1 cellular context compared by ENCODE assay signal in the genomic region with DNA sequence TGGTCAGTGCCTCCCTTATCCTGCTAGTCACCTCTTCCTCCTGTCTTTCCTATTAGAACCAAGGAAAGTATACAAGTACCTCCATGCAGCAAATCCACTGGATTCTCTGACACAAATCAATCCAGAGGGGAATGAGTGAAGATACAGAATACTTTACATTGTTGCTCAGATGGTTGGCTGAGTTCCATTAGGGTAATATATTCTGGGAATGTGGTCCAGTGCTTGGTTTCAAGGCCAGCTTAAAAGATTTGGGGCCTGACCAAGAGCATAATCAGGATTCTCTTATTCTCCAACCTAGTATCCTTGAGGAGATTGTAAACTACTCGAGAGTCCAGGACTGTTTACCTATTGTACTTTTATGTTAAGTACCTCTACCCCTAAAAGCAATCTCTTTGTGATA.
TF ChIP-seq lines count a peak whose summit lies in the region.

No MANE protein-coding gene starts in this region.

TF ChIP-seq in IMR-90, 13 proteins besides CTCF, POLR2A, EP300 and RAD21:
- TF ChIP-seq MAZ (IDR thresholded peaks at IDR 0.05; ENCODE audit: borderline replicate concordance, low read depth, low read length) (no peak), RCOR1 (IDR thresholded peaks at IDR 0.05; ENCODE audit: insufficient replicate concordance, low read length) (no peak), FOS (IDR thresholded peaks at IDR 0.05; ENCODE audit: low read depth, low read length) (no peak), MXI1 (IDR thresholded peaks at IDR 0.05; ENCODE audit: borderline replicate concordance, low read depth, low read length) (no peak), NFE2L2 (IDR thresholded peaks at IDR 0.05; ENCODE audit: low read depth, low read length) (no peak), SMC3 (IDR thresholded peaks at IDR 0.05; ENCODE audit: low read depth, low read length) (no peak), CEBPB (IDR thresholded peaks at IDR 0.05; ENCODE audit: low read depth, low read length) (no peak)
